9 cellular contexts compared by ENCODE assay signal in the genomic region with DNA sequence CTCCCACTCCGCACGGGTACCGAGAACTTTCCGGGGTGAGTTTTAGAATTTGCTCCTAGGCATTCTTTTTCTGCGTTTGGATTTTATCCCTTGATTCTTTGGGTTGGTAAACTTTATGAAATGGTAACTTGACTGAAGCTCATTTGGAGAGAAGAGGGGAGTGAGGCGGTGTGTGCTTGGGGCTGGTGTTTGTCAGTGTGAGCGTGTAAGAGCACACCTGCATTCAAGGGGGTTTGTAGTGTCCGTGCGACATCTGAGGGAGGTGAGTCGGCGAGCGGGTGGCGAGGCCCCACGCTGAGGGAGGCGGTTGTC. TPM values are rescaled to one million over a fixed set of nuclear protein-coding genes. Genes with fewer than 3 reads are reported as not detected.
DNase-seq lines count a peak whose midpoint lies in the region; ATAC-seq and TF ChIP-seq lines count a peak whose summit lies in the region.
"Had no signal": no experiment of that assay in that cellular context is flagged by ENCODE, and none has a peak within 500 bp of the region (broad histone marks: within the 10 kb centered on the region; RNA-seq: fewer than 3 reads in every experiment).

No MANE protein-coding gene starts in this region.

- H3K27me3 Mint-ChIP-seq in T-cell: peaks cover 32 to 67% of the 10 kb centered on the region in 2 donors

- 8 to 13% methylated on average over 11 to 12 of the region's 15 CpGs for WGBS in gastroesophageal sphincter (ENCODE audit: low coverage in 1 of 2), 2 donors
- WGBS in sigmoid colon, 2 donors: 2 to 3% methylated on average over 15 of the region's 15 CpGs

- H3K4me3 ChIP-seq in gastroesophageal sphincter (peak overlapping the region; percentile 62 to 100), sigmoid colon (peak overlapping the region; percentile 76 to 97 (median 92)), OCI-LY7 (ENCODE audit: low read depth, low read length, poor library complexity, severe bottlenecking) (no peak overlapping the region)

- intact Hi-C loops in sigmoid colon (cut with DNase I) (loop anchor here (5.0 to 10.0 kb wide), 5 partner anchors 278 to 1581 kb away; no protein-coding TSS in a partner anchor), OCI-LY7 (cut with micrococcal nuclease; ENCODE audit: unreplicated experiment) (no loop called here)

- DNase-seq in T-cell: no peak
- DNase-seq in sigmoid colon: no peak
- DNase-seq in OCI-LY7 (ENCODE audit: low spot score): no peak
- DNase-seq in NCI-H2227 (lab: John Stamatoyannopoulos, UW; ENCODE audit: unreplicated experiment): no peak
- DNase-seq in activated CD4-positive, alpha-beta T cell treated with anti-CD3 and anti-CD28 coated beads for 4 hours: no peak
- DNase-seq: occipital lobe had no signal

- H3K4me1 ChIP-seq in gastroesophageal sphincter: peaks cover 0 to 56% (median 4%) of the 10 kb centered on the region in 3 donors
- H3K4me1 ChIP-seq in sigmoid colon: peaks cover 0 to 45% (median 31%) of the 10 kb centered on the region in 4 donors
- peaks cover 3% of the 10 kb centered on the region for H3K4me1 ChIP-seq in OCI-LY7 (ENCODE audit: insufficient read depth, low read length, poor library complexity, severe bottlenecking)

- no TSS peak for BruUV-seq in OCI-LY7 (replicated peaks; lab: Mats Ljungman, UMichigan)

- peak overlapping the region; percentile 2 to 82 (median 41) for H3K4me3 Mint-ChIP-seq in T-cell

- ATAC-seq in T-cell (replicated peaks in 1 of 4) (no peak), gastroesophageal sphincter (no peak), HG02973 (IDR thresholded peaks at IDR 0.05; ENCODE audit: unreplicated experiment) (no peak)

- no peaks in the 10 kb centered on the region for H3K9me3 Mint-ChIP-seq in T-cell

- H3K27ac ChIP-seq in gastroesophageal sphincter (peak overlapping the region; percentile 97 to 100 (median 100)), sigmoid colon (peak overlapping the region; percentile 93 to 99 (median 98)), OCI-LY7 (ENCODE audit: low read depth, low read length, poor library complexity, severe bottlenecking) (no peak overlapping the region)

- H3K4me1 Mint-ChIP-seq in T-cell: peaks cover 41 to 53% (median 43%) of the 10 kb centered on the region in 3 donors

- no peak overlapping the region for H3K27ac Mint-ChIP-seq in T-cell

- POLR2A ChIA-PET in T-cell (lab: Charles Lee) (no interaction called here), OCI-LY7 (lab: Charles Lee) (no interaction called here)

- no peaks in the 10 kb centered on the region for H3K36me3 Mint-ChIP-seq in T-cell

- TF ChIP-seq EP300 in gastroesophageal sphincter (IDR thresholded peaks at IDR 0.05): no peak
- TF ChIP-seq EP300 in sigmoid colon (IDR thresholded peaks at IDR 0.05): no peak

- H3K27me3 ChIP-seq in gastroesophageal sphincter: no peaks in the 10 kb centered on the region
- no peaks in the 10 kb centered on the region for H3K27me3 ChIP-seq in sigmoid colon

- no peak for TF ChIP-seq CTCF in gastroesophageal sphincter (IDR thresholded peaks at IDR 0.05)
- TF ChIP-seq CTCF in sigmoid colon (IDR thresholded peaks at IDR 0.05): no peak
- no peak for TF ChIP-seq CTCF in OCI-LY7 (conservative IDR thresholded peaks at IDR 0.05; ENCODE audit: low read length)

- H3K36me3 ChIP-seq in gastroesophageal sphincter (peaks cover 0 to 10% of the 10 kb centered on the region in 2 donors), sigmoid colon (peaks cover 0 to 9% (median 2%) of the 10 kb centered on the region in 4 donors), OCI-LY7 (ENCODE audit: insufficient read depth, low read length) (no peaks in the 10 kb centered on the region)

- CTCF ChIA-PET in T-cell (lab: Charles Lee) (no interaction called here), OCI-LY7 (lab: Charles Lee; ENCODE audit: unreplicated experiment) (no interaction called here)

- H3K79me2 ChIP-seq in OCI-LY7 (ENCODE audit: insufficient read depth, low read depth, low read length): no peaks in the 10 kb centered on the region

- no peak overlapping the region for H2AFZ ChIP-seq in OCI-LY7 (ENCODE audit: low read length)

- no peak overlapping the region for H3K4me2 ChIP-seq in OCI-LY7 (ENCODE audit: low read length)

- no peaks in the 10 kb centered on the region for H3K9me3 ChIP-seq in gastroesophageal sphincter
- no peaks in the 10 kb centered on the region for H3K9me3 ChIP-seq in sigmoid colon
- no peaks in the 10 kb centered on the region for H3K9me3 ChIP-seq in OCI-LY7 (ENCODE audit: low read length)

- peak; percentile 40 for TF ChIP-seq POLR2A in GM19193 (IDR thresholded peaks at IDR 0.05; ENCODE audit: extremely low read depth, insufficient read depth, insufficient read length)
- TF ChIP-seq POLR2A in gastroesophageal sphincter (IDR thresholded peaks at IDR 0.05): no peak
- no peak for TF ChIP-seq POLR2A in sigmoid colon (IDR thresholded peaks at IDR 0.05)

- no peaks in the 10 kb centered on the region for H4K20me1 ChIP-seq in OCI-LY7 (ENCODE audit: insufficient read depth, low read length)

- no peaks in the 10 kb centered on the region for H3K9me2 ChIP-seq in OCI-LY7 (ENCODE audit: insufficient read depth, low read length)

RNA-seq across cellular contexts. Expression of a gene that starts 2.4 kb away (rescaled TPM):
- under 1 TPM in 4 of 5 donors, not detected in 1; 0.16 to 0.38 (median 0.30) TPM for total RNA-seq in T-cell
- 10 to 100 TPM; 27.3 to 83.7 (median 43.4) TPM for total RNA-seq in gastroesophageal sphincter
- total RNA-seq in sigmoid colon: 10 to 100 TPM; 10.0 to 20.3 (median 18.2) TPM
- polyA plus RNA-seq in sigmoid colon: 1 to 10 TPM; 2.3 to 6.3 (median 5.4) TPM
- total RNA-seq in OCI-LY7 (2014; rRNA removed; shearing (Covaris generic)): not detected in 2 replicates
- not detected in 2 replicates for total RNA-seq in OCI-LY7 (2022)

RNA-seq across cellular contexts. Expression of a gene that starts 27.4 kb away (rescaled TPM):
- total RNA-seq in T-cell (1 to 10 TPM in 1 of 5 donors, under 1 TPM in 1, not detected in 3; 0.30 to 1.2 TPM), gastroesophageal sphincter (10 to 100 TPM in 1 of 4 donors, 1 to 10 TPM in 3; 7.3 to 20.1 (median 8.4) TPM), sigmoid colon (10 to 100 TPM in 3 of 4 donors, 1 to 10 TPM in 1; 5.7 to 22.2 (median 13.7) TPM), OCI-LY7 (2022) (not detected in 2 replicates)
- polyA plus RNA-seq in sigmoid colon: 1 to 10 TPM; 2.8 to 9.0 (median 4.2) TPM
- total RNA-seq in OCI-LY7 (2014; rRNA removed; shearing (Covaris generic)): not detected in 2 replicates

Comparison
In these comparisons a context has a peak if more than half of its experiments do, and no peak if none do; other contexts are left out.
1. RNA of a gene that starts 2.4 kb away (total RNA-seq): 27.3 to 83.7 TPM in gastroesophageal sphincter and 10.0 to 20.3 TPM in sigmoid colon; 0.16 to 0.38 TPM in T-cell and not detected in OCI-LY7; every median in the first group is over 4 times any median in the second.